In the genomic region with DNA sequence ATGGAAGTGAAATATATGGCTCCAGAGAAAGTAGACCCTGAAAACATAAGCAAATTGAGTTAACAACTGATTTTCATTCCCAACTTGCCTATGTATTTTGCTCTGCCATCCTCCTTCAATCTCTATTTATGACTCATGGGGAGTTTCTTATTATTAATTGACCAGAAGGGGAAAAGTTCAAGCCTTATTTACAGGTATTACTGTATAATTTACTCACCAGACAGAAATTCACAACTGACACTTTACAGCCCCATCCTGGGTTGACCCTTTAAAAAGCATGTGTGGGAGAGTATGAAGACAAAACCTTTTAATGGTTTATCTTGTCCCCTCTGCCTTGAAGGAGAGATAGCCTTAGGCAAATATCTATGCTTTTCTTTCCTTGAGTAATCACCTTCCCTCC, we compare ENCODE assay signal across 1 cellular context.
TF ChIP-seq lines count a peak whose summit lies in the region.

No MANE protein-coding gene starts in this region.

TF ChIP-seq in WTC11, 78 proteins besides CTCF, POLR2A, EP300 and RAD21 (continued from another document):
- TF ChIP-seq, protein P1, sequence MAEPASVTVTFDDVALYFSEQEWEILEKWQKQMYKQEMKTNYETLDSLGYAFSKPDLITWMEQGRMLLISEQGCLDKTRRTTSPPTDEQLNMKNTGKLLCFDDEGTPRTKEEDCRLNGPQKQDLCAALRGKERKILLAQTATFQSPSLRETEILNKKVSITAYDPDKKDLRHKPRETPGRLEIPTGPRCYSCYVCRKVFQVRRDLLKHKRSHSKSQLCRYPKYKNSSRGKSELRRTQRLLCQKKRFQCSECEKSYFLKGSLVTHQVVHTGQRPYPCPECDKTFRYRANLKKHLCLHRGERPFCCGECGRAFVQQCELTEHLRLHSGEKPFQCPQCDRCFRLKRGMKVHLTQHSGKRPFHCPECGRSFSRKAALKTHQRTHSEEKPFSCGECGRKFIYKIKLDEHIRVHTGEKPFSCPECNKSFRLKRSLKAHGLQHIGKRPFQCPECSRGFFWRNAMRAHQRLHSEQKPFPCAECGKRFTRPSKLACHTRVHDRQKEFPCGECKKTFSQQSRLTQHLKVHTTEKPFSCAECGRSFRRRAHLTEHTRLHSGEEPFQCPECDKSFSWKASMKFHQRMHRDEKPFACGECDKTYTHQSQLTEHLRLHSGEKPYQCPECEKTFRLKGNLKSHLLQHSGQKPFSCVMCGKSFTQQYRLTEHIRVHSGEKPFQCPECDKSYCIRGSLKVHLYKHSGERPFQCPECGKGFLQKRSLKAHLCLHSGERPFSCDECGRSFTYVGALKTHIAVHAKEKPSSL (CRISPR knock-in tag; conservative IDR thresholded peaks at IDR 0.05): no peak
- TF ChIP-seq, protein P2, sequence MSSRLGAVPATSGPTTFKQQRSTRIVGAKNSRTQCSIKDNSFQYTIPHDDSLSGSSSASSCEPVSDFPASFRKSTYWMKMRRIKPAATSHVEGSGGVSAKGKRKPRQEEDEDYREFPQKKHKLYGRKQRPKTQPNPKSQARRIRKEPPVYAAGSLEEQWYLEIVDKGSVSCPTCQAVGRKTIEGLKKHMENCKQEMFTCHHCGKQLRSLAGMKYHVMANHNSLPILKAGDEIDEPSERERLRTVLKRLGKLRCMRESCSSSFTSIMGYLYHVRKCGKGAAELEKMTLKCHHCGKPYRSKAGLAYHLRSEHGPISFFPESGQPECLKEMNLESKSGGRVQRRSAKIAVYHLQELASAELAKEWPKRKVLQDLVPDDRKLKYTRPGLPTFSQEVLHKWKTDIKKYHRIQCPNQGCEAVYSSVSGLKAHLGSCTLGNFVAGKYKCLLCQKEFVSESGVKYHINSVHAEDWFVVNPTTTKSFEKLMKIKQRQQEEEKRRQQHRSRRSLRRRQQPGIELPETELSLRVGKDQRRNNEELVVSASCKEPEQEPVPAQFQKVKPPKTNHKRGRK (CRISPR knock-in tag; IDR thresholded peaks at IDR 0.05; ENCODE audit: borderline replicate concordance): no peak
TF ChIP-seq in WTC11: peak in this region for 0.
